In genomic region chr9:5510360-5510931, GRCh38 we compare ENCODE assay signal across 9 cellular contexts. TPM values are rescaled to one million over a fixed set of nuclear protein-coding genes. Genes with fewer than 3 reads are reported as not detected.
DNase-seq lines count a peak whose midpoint lies in the region; ATAC-seq, FAIRE-seq and TF ChIP-seq lines count a peak whose summit lies in the region.
"Had no signal": no experiment of that assay in that cellular context is flagged by ENCODE, and none has a peak within 500 bp of the region (broad histone marks: within the 10 kb centered on the region; RNA-seq: fewer than 3 reads in every experiment).

PDCD1LG2 (plus strand) TSS chr9:5510531; CDS start chr9:5522547, 12,016 bp downstream.

- no peak within 1 kb of the TSS for H3K18ac ChIP-seq in H1 (ENCODE audit: extremely low read depth, low read length)

- H3K14ac ChIP-seq in H1 (ENCODE audit: insufficient read length): no peak within 1 kb of the TSS

- WGBS in H1 (ENCODE audit: extremely low coverage in 1 of 2, insufficient coverage in 1 of 2, insufficient read length in 1 of 2, insufficient replicate concordance in 2 of 2, low coverage in 1 of 2, low lambda C conversion rate in 2 of 2, missing lambda C conversion rate in 1 of 2), 2 experiments: 89% methylated on average over 4 of the region's 4 CpGs; no CpG with 5 or more reads in 1 of the 2 experiments

- no peaks in the 10 kb centered on the region for H3K27me3 ChIP-seq in SJSA1 (replicated peaks)
- H3K27me3 ChIP-seq in H1 (replicated peaks in 1 of 4; ENCODE audit: control insufficient read depth in 3 of 4, extremely low read depth in 1 of 4, insufficient read depth in 3 of 4, low read length in 3 of 4): no peaks in the 10 kb centered on the region
- H3K27me3 ChIP-seq in parathyroid adenoma (ENCODE audit: control insufficient read depth, insufficient read depth, low read length): no peaks in the 10 kb centered on the region

- H3K79me1 ChIP-seq in H1 (ENCODE audit: low read depth, low read length): no peaks in the 10 kb centered on the region

- H3K27ac ChIP-seq in SJSA1 (peak within 1 kb of the TSS; percentile 99), H1 (ENCODE audit: low read depth, low read length) (no peak within 1 kb of the TSS), parathyroid adenoma (peak within 1 kb of the TSS; percentile 39)
- H3K27ac ChIP-seq: 22Rv1 had no signal

- H3K79me2 ChIP-seq in H1 (ENCODE audit: control insufficient read depth in 1 of 2, insufficient read depth in 2 of 2, low read length in 2 of 2): no peaks in the 10 kb centered on the region
- no peaks in the 10 kb centered on the region for H3K79me2 ChIP-seq in parathyroid adenoma

- H2BK120ac ChIP-seq in H1 (replicated peaks; ENCODE audit: low read depth, low read length): no peak within 1 kb of the TSS

- DNase-seq in DMS 273 (lab: John Stamatoyannopoulos, UW; ENCODE audit: unreplicated experiment): peak; percentile 30
- DNase-seq in DMS 273 treated with DMSO at 0.1 percent for 48 hours (lab: John Stamatoyannopoulos, UW): no peak
- DNase-seq in SJSA1 (ENCODE audit: low read depth in 1 of 2, low spot score in 2 of 2): peak; percentile 55 to 67
- DNase-seq in H1 (ENCODE audit: low read depth in 1 of 2, low spot score in 2 of 2): no peak
- DNase-seq in T1000 (lab: John Stamatoyannopoulos, UW): no peak
- DNase-seq in hippocampal formation (lab: John Stamatoyannopoulos, UW): no peak

- TF ChIP-seq CTCF in H1 (IDR thresholded peaks at IDR 0.05; ENCODE audit: control extremely low read depth in 1 of 3, insufficient read depth in 1 of 3, low read depth in 1 of 3, low read length in 3 of 3) (no peak), parathyroid adenoma (IDR thresholded peaks at IDR 0.05) (no peak)

- no peak within 1 kb of the TSS for H3K9ac ChIP-seq in H1 (replicated peaks in 1 of 4; ENCODE audit: extremely low read depth in 1 of 4, low read depth in 3 of 4, low read length in 3 of 4)
- no peak within 1 kb of the TSS for H3K9ac ChIP-seq in parathyroid adenoma

- CTCF ChIA-PET in H1 (lab: Charles Lee; ENCODE audit: partially characterized antibody): interaction anchor here (0.6 to 1.0 kb wide), 2 partner anchors 67 to 693 kb away, joined by 3 read pairs; no protein-coding TSS in a partner anchor

- TF ChIP-seq EP300 in H1 (IDR thresholded peaks at IDR 0.05; ENCODE audit: borderline replicate concordance in 1 of 2, low read depth in 2 of 2, low read length in 2 of 2): no peak

- no peak within 1 kb of the TSS for H2BK15ac ChIP-seq in H1 (ENCODE audit: low read length)

- H4K20me1 ChIP-seq in H1 (replicated peaks in 1 of 2; ENCODE audit: control insufficient read depth in 1 of 2, insufficient read depth in 2 of 2, low read length in 2 of 2): no peaks in the 10 kb centered on the region

- H3K4me2 ChIP-seq in H1 (ENCODE audit: insufficient read depth in 1 of 2, low read depth in 2 of 2, low read length in 2 of 2) (no peak within 1 kb of the TSS), parathyroid adenoma (ENCODE audit: low read length) (no peak within 1 kb of the TSS)

- no peaks in the 10 kb centered on the region for H3K9me3 ChIP-seq in SJSA1 (replicated peaks)
- no peaks in the 10 kb centered on the region for H3K9me3 ChIP-seq in H1 (ENCODE audit: insufficient read depth in 2 of 2, low read depth in 1 of 2, low read length in 1 of 2)
- H3K9me3 ChIP-seq in parathyroid adenoma (ENCODE audit: control insufficient read depth, low read length): no peaks in the 10 kb centered on the region

- peak; percentile 58 for ATAC-seq in HG02763 (IDR thresholded peaks at IDR 0.05; ENCODE audit: unreplicated experiment)

- no peak within 1 kb of the TSS for H2BK5ac ChIP-seq in H1 (ENCODE audit: low read depth, low read length)

- FAIRE-seq in H1 (lab: Jason Lieb, UNC): no peak

- H4K5ac ChIP-seq in H1 (ENCODE audit: insufficient read length, low read depth, low read length): no peak within 1 kb of the TSS

- no peaks in the 10 kb centered on the region for H3K23me2 ChIP-seq in H1 (ENCODE audit: low read depth, low read length)

- no peak within 1 kb of the TSS for H4K8ac ChIP-seq in H1 (ENCODE audit: extremely low read depth, insufficient read depth, low read length)

- peak within 1 kb of the TSS; percentile 60; the same call in 1 of the 2 replicates for H2AFZ ChIP-seq in H1 (ENCODE audit: low read length)
- H2AFZ ChIP-seq in parathyroid adenoma: peak within 1 kb of the TSS; percentile 33

- no peak within 1 kb of the TSS for H3K23ac ChIP-seq in H1 (ENCODE audit: insufficient read length)

- H2BK12ac ChIP-seq in H1 (ENCODE audit: low read depth, low read length): no peak within 1 kb of the TSS

- no peak within 1 kb of the TSS for H3K4ac ChIP-seq in H1 (replicated peaks; ENCODE audit: insufficient read length, low read depth, low read length)

- no peak within 1 kb of the TSS for H3K56ac ChIP-seq in H1 (replicated peaks; ENCODE audit: insufficient read length, low read depth, low read length)

- no peak within 1 kb of the TSS for H2AK5ac ChIP-seq in H1 (ENCODE audit: low read depth, low read length)

- POLR2A ChIA-PET in H1 (lab: Charles Lee; ENCODE audit: partially characterized antibody): interaction anchor here (0.6 to 1.5 kb wide), 2 partner anchors 11 to 549 kb away, joined by 3 to 4 read pairs; no protein-coding TSS in a partner anchor

- no peak for TF ChIP-seq POLR2A in H1 (IDR thresholded peaks at IDR 0.05; ENCODE audit: control extremely low read depth in 1 of 2, low read depth in 2 of 2, low read length in 2 of 2)

- H3K36me3 ChIP-seq in SJSA1: no peaks in the 10 kb centered on the region
- H3K36me3 ChIP-seq in H1 (ENCODE audit: control insufficient read depth in 2 of 4, insufficient read depth in 4 of 4, low read length in 3 of 4): no peaks in the 10 kb centered on the region
- no peaks in the 10 kb centered on the region for H3K36me3 ChIP-seq in parathyroid adenoma (ENCODE audit: control insufficient read depth, insufficient read depth, low read length)

- H3K4me3 ChIP-seq in SJSA1: peak within 1 kb of the TSS; percentile 35
- H3K4me3 ChIP-seq in H1 (ENCODE audit: extremely low read depth in 1 of 4, insufficient read depth in 2 of 4, low read depth in 3 of 4, low read length in 4 of 4): no peak within 1 kb of the TSS
- no peak within 1 kb of the TSS for H3K4me3 ChIP-seq in parathyroid adenoma (ENCODE audit: low read depth, low read length)

- TF ChIP-seq RAD21 in H1 (IDR thresholded peaks at IDR 0.05 in 1 of 2, conservative IDR thresholded peaks at IDR 0.05 in 1 of 2; ENCODE audit: low read depth in 2 of 2, low read length in 2 of 2): no peak

- H3K4me1 ChIP-seq in SJSA1 (replicated peaks): peaks cover 58% of the 10 kb centered on the region
- H3K4me1 ChIP-seq in H1 (replicated peaks in 1 of 4; ENCODE audit: control insufficient read depth in 3 of 4, insufficient read depth in 4 of 4, low read length in 3 of 4): no peaks in the 10 kb centered on the region
- no peaks in the 10 kb centered on the region for H3K4me1 ChIP-seq in parathyroid adenoma

- H2BK20ac ChIP-seq in H1 (ENCODE audit: low read length): no peak within 1 kb of the TSS

- no peak within 1 kb of the TSS for H4K91ac ChIP-seq in H1 (replicated peaks; ENCODE audit: insufficient read length, low read length)

TF ChIP-seq in H1, 55 proteins besides CTCF, POLR2A, EP300 and RAD21:
- no peak for TF ChIP-seq ATF2 (IDR thresholded peaks at IDR 0.05; ENCODE audit: low read length)
- no peak for TF ChIP-seq BRCA1 (IDR thresholded peaks at IDR 0.05; ENCODE audit: low read depth, low read length)
- no peak for TF ChIP-seq ZNF274 (IDR thresholded peaks at IDR 0.05; ENCODE audit: borderline replicate concordance, extremely low read depth, low read length)
- no peak for TF ChIP-seq RNF2 (IDR thresholded peaks at IDR 0.05; ENCODE audit: borderline replicate concordance, low read depth, low read length, missing control alignments, poor library complexity, severe bottlenecking)
- TF ChIP-seq CHD2 (IDR thresholded peaks at IDR 0.05; ENCODE audit: low read length): no peak
- TF ChIP-seq SIX5 (IDR thresholded peaks at IDR 0.05; ENCODE audit: low read depth, low read length): no peak
- TF ChIP-seq GTF2F1 (IDR thresholded peaks at IDR 0.05; ENCODE audit: borderline replicate concordance, low read depth, low read length): no peak
- no peak for TF ChIP-seq RXRA (IDR thresholded peaks at IDR 0.05; ENCODE audit: insufficient read depth, low read depth, low read length)
- TF ChIP-seq FOSL1 (IDR thresholded peaks at IDR 0.05; ENCODE audit: insufficient read depth, low read depth, low read length): no peak
- TF ChIP-seq KDM5A (IDR thresholded peaks at IDR 0.05; ENCODE audit: low read length): no peak

RNA-seq across cellular contexts. Expression of gene PDCD1LG2, which starts in this region (rescaled TPM):
- 8.8 and 18.4 TPM in 2 replicates for total RNA-seq in SJSA1 (2014; rRNA removed; shearing (Covaris generic))
- total RNA-seq in H1 (2021; fragmentation: NEBNext Ultra II Directional; extraction: Animal tissue kit (Norgen Biotek cat#: 25700)): not detected in 2 replicates
- not detected in 2 replicates for polyA plus RNA-seq in H1 (2011; rRNA removed)
- not detected for polyA plus RNA-seq in H1 (2011; cell fraction: cytosol; rRNA removed)
- not detected for polyA plus RNA-seq in H1 (2011; cell fraction: nucleus; rRNA removed)
- polyA plus RNA-seq in H1 (2012, experiment 1 of 2): not detected in 4 replicates
- polyA plus RNA-seq in H1 (2012, experiment 2 of 2): not detected
- not detected for polyA plus RNA-seq in H1 (2013, experiment 1 of 2)
- not detected for polyA plus RNA-seq in H1 (2013, experiment 2 of 2)
- not detected in 2 replicates for polyA minus RNA-seq in H1 (2011; rRNA and poly(A)+ RNA removed)
- not detected for polyA minus RNA-seq in H1 (2011; cell fraction: cytosol; rRNA and poly(A)+ RNA removed)
- polyA minus RNA-seq in H1 (2011; cell fraction: nucleus; rRNA and poly(A)+ RNA removed): not detected

Comparison
In these comparisons a context has a peak if more than half of its experiments do, and no peak if none do; other contexts are left out.
1. DNase-seq: peak in DMS 273 (single experiment) and SJSA1 (2 of 2); none in DMS 273 treated with DMSO at 0.1 percent for 48 hours (single experiment), H1 (0 of 2), T1000 (single experiment) and hippocampal formation (0 of 2).